Comparison of ENCODE assay signal across 16 cellular contexts in genomic region chr17:68357886-68358285, GRCh38.
"Had no signal": no experiment of that assay in that cellular context is flagged by ENCODE, and none has a peak within 500 bp of the region (broad histone marks: within the 10 kb centered on the region; RNA-seq: fewer than 3 reads in every experiment).

No MANE protein-coding gene starts in this region.

- H3K4me1 ChIP-seq: colonic mucosa, sigmoid colon, uterus had no signal

- H3K9me3 ChIP-seq: colonic mucosa, heart left ventricle, sigmoid colon, stomach, thoracic aorta, upper lobe of left lung, uterus had no signal

- H3K27ac Mint-ChIP-seq: naive B cell had no signal

- DNase-seq: colonic mucosa; effector CD4-positive, alpha-beta T cell; heart left ventricle; hippocampal formation; kidney glomerular epithelial cell; mesendoderm; naive B cell; sigmoid colon; stimulated activated CD4-positive, alpha-beta T cell treated with anti-CD3 and anti-CD28 coated beads, Interleukin-2, amount 100 ng/mL, for 24 hours; stimulated activated naive CD4-positive, alpha-beta T cell; stomach; substantia nigra; upper lobe of left lung; uterus had no signal

- ATAC-seq: heart left ventricle had no signal

- H3K27me3 ChIP-seq: colonic mucosa, heart left ventricle, sigmoid colon, stomach, upper lobe of left lung, uterus had no signal

- H3K36me3 ChIP-seq: colonic mucosa, heart left ventricle, sigmoid colon, thoracic aorta, upper lobe of left lung, uterus had no signal

- H3K27ac ChIP-seq: colonic mucosa, heart left ventricle, sigmoid colon, stomach, thoracic aorta, upper lobe of left lung, uterus had no signal

- H3K9me3 Mint-ChIP-seq: naive B cell had no signal

- H3K4me3 ChIP-seq: colonic mucosa, heart left ventricle, sigmoid colon, skin epidermis, stomach, thoracic aorta, upper lobe of left lung, uterus had no signal
